Comparison of ENCODE assay signal across 8 cellular contexts in genomic region chr7:131327049-131327625, GRCh38. TPM values are rescaled to one million over a fixed set of nuclear protein-coding genes. Genes with fewer than 3 reads are reported as not detected.
DNase-seq lines count a peak whose midpoint lies in the region; FAIRE-seq and TF ChIP-seq lines count a peak whose summit lies in the region.

No MANE protein-coding gene starts in this region.

- H3K36me3 Mint-ChIP-seq in activated CD4-positive, alpha-beta T cell treated with anti-CD3 and anti-CD28 coated beads, Interleukin-2, amount 10 ng/mL, durations not matched to agents 7 days and 5 days (ENCODE audit: low read depth), result no peaks in the 10 kb centered on the region

- H3K36me3 ChIP-seq in right atrium auricular region, result no peaks in the 10 kb centered on the region

- H3K9me3 Mint-ChIP-seq in activated CD4-positive, alpha-beta T cell treated with anti-CD3 and anti-CD28 coated beads, Interleukin-2, amount 10 ng/mL, durations not matched to agents 7 days and 5 days, result no peaks in the 10 kb centered on the region

- H3K9me3 ChIP-seq in right atrium auricular region, result no peaks in the 10 kb centered on the region

- H3K4me3 Mint-ChIP-seq in activated CD4-positive, alpha-beta T cell treated with anti-CD3 and anti-CD28 coated beads, Interleukin-2, amount 10 ng/mL, durations not matched to agents 7 days and 5 days, result peak overlapping the region; percentile 98

- no peaks in the 10 kb centered on the region for H3K27me3 ChIP-seq in right atrium auricular region

- intact Hi-C loops in posterior cingulate gyrus (cut with DNase I), result loop anchor here (5.0 kb wide), 3 partner anchors 95 to 260 kb away; no protein-coding TSS in a partner anchor

- CTCF ChIA-PET in activated CD4-positive, alpha-beta T cell treated with anti-CD3 and anti-CD28 coated beads, Interleukin-2, amount 10 ng/mL, durations not matched to agents 7 days and 5 days (lab: Charles Lee), result interaction anchor here (0.6 to 1.5 kb wide), 6 partner anchors 9 to 258 kb away, joined by 3 to 4 read pairs (median 3); no protein-coding TSS in a partner anchor

- no peaks in the 10 kb centered on the region for H3K27me3 Mint-ChIP-seq in activated CD4-positive, alpha-beta T cell treated with anti-CD3 and anti-CD28 coated beads, Interleukin-2, amount 10 ng/mL, durations not matched to agents 7 days and 5 days

- peak overlapping the region; percentile 99 for H3K27ac ChIP-seq in right atrium auricular region

- peak overlapping the region; percentile 98 for H3K27ac Mint-ChIP-seq in activated CD4-positive, alpha-beta T cell treated with anti-CD3 and anti-CD28 coated beads, Interleukin-2, amount 10 ng/mL, durations not matched to agents 7 days and 5 days

- H3K4me1 Mint-ChIP-seq in activated CD4-positive, alpha-beta T cell treated with anti-CD3 and anti-CD28 coated beads, Interleukin-2, amount 10 ng/mL, durations not matched to agents 7 days and 5 days, result peaks cover 52% of the 10 kb centered on the region

- POLR2A ChIA-PET in activated CD4-positive, alpha-beta T cell treated with anti-CD3 and anti-CD28 coated beads, Interleukin-2, amount 10 ng/mL, durations not matched to agents 7 days and 5 days (lab: Charles Lee), result interaction anchor here (0.6 to 0.7 kb wide), 2 partner anchors 92 to 137 kb away, joined by 3 read pairs; no protein-coding TSS in a partner anchor

- TF ChIP-seq POLR2A in H54 (IDR thresholded peaks at IDR 0.05; ENCODE audit: low read depth, low read length), result peak; percentile 45; the same call in 1 of the 2 replicates

- peak overlapping the region; percentile 95 to 100 for H3K4me3 ChIP-seq in right atrium auricular region

- no peak for TF ChIP-seq CTCF in right atrium auricular region (IDR thresholded peaks at IDR 0.05)

- DNase-seq in activated CD4-positive, alpha-beta T cell treated with anti-CD3 and anti-CD28 coated beads, Interleukin-2, amount 10 ng/mL, durations not matched to agents 7 days and 5 days, result peak; percentile 20
- DNase-seq in activated CD4-positive, alpha-beta T cell treated with anti-CD3 and anti-CD28 coated beads for 1 hour, result no peak
- peak; percentile 48 for DNase-seq in H54 (ENCODE audit: insufficient read length, low spot score)
- peak; percentile 57 for DNase-seq in NCI-H146 treated with DMSO at 0.1 percent for 48 hours (lab: John Stamatoyannopoulos, UW; ENCODE audit: unreplicated experiment)
- DNase-seq in amniotic stem cell (lab: John Stamatoyannopoulos, UW), result peak; percentile 14
- peak; percentile 67 for DNase-seq in right atrium auricular region (ENCODE audit: low spot score)
- peak in 6 of 10 donors; percentile 12 to 40 (median 20) for DNase-seq in posterior cingulate gyrus
- no peak for DNase-seq in NCI-H774 (lab: John Stamatoyannopoulos, UW)

- FAIRE-seq in H54 (lab: Jason Lieb, UNC), result peak; percentile 57

- peaks cover 0 to 23% of the 10 kb centered on the region in 2 donors for H3K4me1 ChIP-seq in right atrium auricular region

RNA-seq across cellular contexts. Expression of gene MKLN1, which starts 0.5 kb away (rescaled TPM):
- 10 to 100 TPM; 36.8 to 40.1 TPM for total RNA-seq in activated CD4-positive, alpha-beta T cell treated with anti-CD3 and anti-CD28 coated beads, Interleukin-2, amount 10 ng/mL, durations not matched to agents 7 days and 5 days
- total RNA-seq in right atrium auricular region, result 10 to 100 TPM; 27.4 to 28.5 TPM

Comparison
In these comparisons a context has a peak if more than half of its experiments do, and no peak if none do; other contexts are left out.
1. DNase-seq: peak in activated CD4-positive, alpha-beta T cell treated with anti-CD3 and anti-CD28 coated beads, Interleukin-2, amount 10 ng/mL, durations not matched to agents 7 days and 5 days (single experiment), H54 (single experiment), NCI-H146 treated with DMSO at 0.1 percent for 48 hours (single experiment), amniotic stem cell (single experiment), right atrium auricular region (single experiment) and posterior cingulate gyrus (6 of 10); none in activated CD4-positive, alpha-beta T cell treated with anti-CD3 and anti-CD28 coated beads for 1 hour (single experiment) and NCI-H774 (single experiment).